22 cellular contexts compared by ENCODE assay signal in the genomic region with DNA sequence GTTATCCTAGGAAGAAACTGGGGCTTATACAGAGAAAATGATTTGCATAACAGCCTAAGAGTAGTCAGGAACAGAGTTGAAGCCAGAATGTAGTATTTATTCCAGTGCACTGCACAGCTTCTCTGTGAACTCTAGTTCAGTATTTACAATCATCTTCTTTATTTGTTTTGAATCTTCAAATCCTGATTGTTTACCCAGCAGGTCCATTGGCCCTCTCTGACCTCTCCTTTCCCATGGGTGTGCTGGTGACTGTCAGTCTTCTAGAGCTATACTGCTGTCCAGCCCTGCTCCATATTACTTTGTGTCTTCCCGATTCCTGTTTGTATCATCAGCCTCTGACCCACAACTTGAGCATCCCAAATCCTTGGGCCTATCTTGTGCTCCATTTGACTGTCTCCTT.
"Had no signal": no experiment of that assay in that cellular context is flagged by ENCODE, and none has a peak within 500 bp of the region (broad histone marks: within the 10 kb centered on the region; RNA-seq: fewer than 3 reads in every experiment).

No MANE protein-coding gene starts in this region.

- H3K27ac ChIP-seq: gastrocnemius medialis, left ventricle myocardium inferior, lower lobe of right lung, ovary, psoas muscle, skin epidermis, spleen, thoracic aorta, tibial nerve, vagina had no signal

- H3K9me3 ChIP-seq: gastrocnemius medialis, left ventricle myocardium inferior, lower lobe of right lung, ovary, psoas muscle, spleen, thoracic aorta, tibial nerve, vagina had no signal

- H3K36me3 ChIP-seq: gastrocnemius medialis, left ventricle myocardium inferior, lower lobe of right lung, ovary, spleen, thoracic aorta, tibial nerve, vagina had no signal

- FAIRE-seq: endometrium, kidney had no signal

- H3K4me3 ChIP-seq: gastrocnemius medialis, left ventricle myocardium inferior, lower lobe of right lung, ovary, psoas muscle, skin epidermis, spleen, thoracic aorta, tibial nerve, vagina had no signal

- ATAC-seq: effector memory CD8-positive, alpha-beta T cell; gastrocnemius medialis; lower lobe of right lung; natural killer cell; psoas muscle; right cardiac atrium; stimulated activated naive B cell treated with anti-CD40 and anti-IgM and Interleukin-4, amounts not matched to agents 10 μg/mL and 1 μg/mL and 100 μg/mL, for 72 hours had no signal

- DNase-seq: cortex of kidney; effector memory CD8-positive, alpha-beta T cell; erythroblast; gastrocnemius medialis; head of caudate nucleus; kidney; left ventricle myocardium inferior; lower lobe of right lung; natural killer cell; occipital lobe; ovary; posterior cingulate gyrus; psoas muscle; right cardiac atrium; spleen; stimulated activated CD4-positive, alpha-beta T cell treated with anti-CD3 and anti-CD28 coated beads, Interleukin-2, amount 100 ng/mL, for 48 hours; stimulated activated naive B cell treated with anti-CD40 and anti-IgM and Interleukin-4, amounts not matched to agents 10 μg/mL and 1 μg/mL and 100 μg/mL, for 72 hours had no signal

- H3K4me1 ChIP-seq: gastrocnemius medialis, left ventricle myocardium inferior, lower lobe of right lung, psoas muscle, spleen, tibial nerve, vagina had no signal

- H3K27me3 ChIP-seq: gastrocnemius medialis, ovary, spleen, tibial nerve, vagina had no signal
